In genomic region chr14:75126121-75126544, GRCh38 we compare ENCODE assay signal across 8 cellular contexts. TPM values are rescaled to one million over a fixed set of nuclear protein-coding genes. Genes with fewer than 3 reads are reported as not detected.
DNase-seq lines count a peak whose midpoint lies in the region; ATAC-seq and TF ChIP-seq lines count a peak whose summit lies in the region.

No MANE protein-coding gene starts in this region.

- WGBS in suprapubic skin = 2% methylated on average over 6 of the region's 6 CpGs

- DNase-seq in right atrium auricular region (ENCODE audit: low spot score) (no peak), Right ventricle myocardium superior (no peak), suprapubic skin (ENCODE audit: low spot score in 2 of 2) (no peak), NCI-H128 (lab: John Stamatoyannopoulos, UW; ENCODE audit: unreplicated experiment) (no peak), NCI-H69 (lab: John Stamatoyannopoulos, UW) (no peak), NCI-H1436 (lab: John Stamatoyannopoulos, UW) (no peak)
- no peak for DNase-seq in activated T-helper 1 cell treated with anti-CD3 and anti-CD28 coated beads, Interleukin-12 subunit alpha, Interleukin-12 subunit beta, Interleukin-2, Interleukin-4 antibody, amounts not matched to agents 30 ng/mL and 10 ng/mL and 1 ng/mL, durations not matched to agents 14 hours and 24 hours and 36 hours (ENCODE audit: low spot score)

- H3K36me3 Mint-ChIP-seq in activated T-helper 1 cell treated with anti-CD3 and anti-CD28 coated beads, Interleukin-12 subunit alpha, Interleukin-12 subunit beta, Interleukin-2, Interleukin-4 antibody, amounts not matched to agents 30 ng/mL and 10 ng/mL and 1 ng/mL, durations not matched to agents 14 hours and 24 hours and 36 hours (ENCODE audit: low read depth) = peaks cover 28% of the 10 kb centered on the region

- TF ChIP-seq POLR2A in suprapubic skin (IDR thresholded peaks at IDR 0.05) = no peak

- H3K4me1 ChIP-seq in right atrium auricular region (peaks cover 0 to 32% of the 10 kb centered on the region in 2 donors), suprapubic skin (peaks cover 42% of the 10 kb centered on the region)

- H3K4me1 Mint-ChIP-seq in activated T-helper 1 cell treated with anti-CD3 and anti-CD28 coated beads, Interleukin-12 subunit alpha, Interleukin-12 subunit beta, Interleukin-2, Interleukin-4 antibody, amounts not matched to agents 30 ng/mL and 10 ng/mL and 1 ng/mL, durations not matched to agents 14 hours and 24 hours and 36 hours (ENCODE audit: low read depth) = peaks cover 43% of the 10 kb centered on the region

- no peak for ATAC-seq in Right ventricle myocardium superior (ENCODE audit: poor library complexity)

- H3K4me3 ChIP-seq in right atrium auricular region = peak overlapping the region; percentile 75 to 77
- peak overlapping the region; percentile 82 for H3K4me3 ChIP-seq in iPS-18c (ENCODE audit: insufficient read depth, low read depth, low read length)
- H3K4me3 ChIP-seq in suprapubic skin = peak overlapping the region; percentile 69

- H3K27ac Mint-ChIP-seq in activated T-helper 1 cell treated with anti-CD3 and anti-CD28 coated beads, Interleukin-12 subunit alpha, Interleukin-12 subunit beta, Interleukin-2, Interleukin-4 antibody, amounts not matched to agents 30 ng/mL and 10 ng/mL and 1 ng/mL, durations not matched to agents 14 hours and 24 hours and 36 hours = peak overlapping the region; percentile 97

- H3K27ac ChIP-seq in right atrium auricular region (peak overlapping the region; percentile 94 to 96), suprapubic skin (peak overlapping the region; percentile 92)

- no peak for TF ChIP-seq EP300 in suprapubic skin (IDR thresholded peaks at IDR 0.05)

- H3K9me3 Mint-ChIP-seq in activated T-helper 1 cell treated with anti-CD3 and anti-CD28 coated beads, Interleukin-12 subunit alpha, Interleukin-12 subunit beta, Interleukin-2, Interleukin-4 antibody, amounts not matched to agents 30 ng/mL and 10 ng/mL and 1 ng/mL, durations not matched to agents 14 hours and 24 hours and 36 hours = no peaks in the 10 kb centered on the region

- H3K9me3 ChIP-seq in right atrium auricular region (no peaks in the 10 kb centered on the region), iPS-18c (ENCODE audit: control insufficient read depth, insufficient read depth, low read length) (no peaks in the 10 kb centered on the region), suprapubic skin (no peaks in the 10 kb centered on the region)

- H3K27me3 Mint-ChIP-seq in activated T-helper 1 cell treated with anti-CD3 and anti-CD28 coated beads, Interleukin-12 subunit alpha, Interleukin-12 subunit beta, Interleukin-2, Interleukin-4 antibody, amounts not matched to agents 30 ng/mL and 10 ng/mL and 1 ng/mL, durations not matched to agents 14 hours and 24 hours and 36 hours (ENCODE audit: insufficient read depth) = no peaks in the 10 kb centered on the region

- intact Hi-C loops in Right ventricle myocardium superior (cut with DNase I) = loop anchor here (5.0 kb wide), 1 partner anchor 361 kb away; no protein-coding TSS in a partner anchor
- intact Hi-C loops in activated T-helper 1 cell treated with anti-CD3 and anti-CD28 coated beads, Interleukin-12 subunit alpha, Interleukin-12 subunit beta, Interleukin-2, Interleukin-4 antibody, amounts not matched to agents 30 ng/mL and 10 ng/mL and 1 ng/mL, durations not matched to agents 14 hours and 24 hours and 36 hours (cut with micrococcal nuclease) = loop anchor here (2.0 to 5.0 kb wide), 6 partner anchors 57 to 535 kb away; partner anchors contain the start of genes DLST, ERG28, TTLL5 and YLPM1

- TF ChIP-seq CTCF in right atrium auricular region (IDR thresholded peaks at IDR 0.05) = no peak
- TF ChIP-seq CTCF in suprapubic skin (IDR thresholded peaks at IDR 0.05) = no peak

- peak overlapping the region; percentile 93 for H3K4me3 Mint-ChIP-seq in activated T-helper 1 cell treated with anti-CD3 and anti-CD28 coated beads, Interleukin-12 subunit alpha, Interleukin-12 subunit beta, Interleukin-2, Interleukin-4 antibody, amounts not matched to agents 30 ng/mL and 10 ng/mL and 1 ng/mL, durations not matched to agents 14 hours and 24 hours and 36 hours

- no peaks in the 10 kb centered on the region for H3K27me3 ChIP-seq in right atrium auricular region
- H3K27me3 ChIP-seq in suprapubic skin = no peaks in the 10 kb centered on the region

- peaks cover 3% of the 10 kb centered on the region for H3K36me3 ChIP-seq in right atrium auricular region
- no peaks in the 10 kb centered on the region for H3K36me3 ChIP-seq in suprapubic skin

RNA-seq across cellular contexts. Expression of gene NEK9, which starts 0.7 kb away (rescaled TPM):
- total RNA-seq in right atrium auricular region = 10 to 100 TPM; 45.7 to 49.2 TPM
- 109 TPM for total RNA-seq in Right ventricle myocardium superior
- total RNA-seq in activated T-helper 1 cell treated with anti-CD3 and anti-CD28 coated beads, Interleukin-12 subunit alpha, Interleukin-12 subunit beta, Interleukin-2, Interleukin-4 antibody, amounts not matched to agents 30 ng/mL and 10 ng/mL and 1 ng/mL, durations not matched to agents 14 hours and 24 hours and 36 hours = 76.8 and 77.0 TPM in 2 replicates
- total RNA-seq in suprapubic skin = 10 to 100 TPM; 22.2 to 58.3 (median 34.3) TPM

RNA-seq across cellular contexts. Expression of gene TMED10, which starts 50.3 kb away (rescaled TPM):
- total RNA-seq in right atrium auricular region (100 to 1,000 TPM; 261 to 325 TPM), Right ventricle myocardium superior (235 TPM), suprapubic skin (100 to 1,000 TPM; 123 to 235 (median 198) TPM)
- 195 and 204 TPM in 2 replicates for total RNA-seq in activated T-helper 1 cell treated with anti-CD3 and anti-CD28 coated beads, Interleukin-12 subunit alpha, Interleukin-12 subunit beta, Interleukin-2, Interleukin-4 antibody, amounts not matched to agents 30 ng/mL and 10 ng/mL and 1 ng/mL, durations not matched to agents 14 hours and 24 hours and 36 hours

RNA-seq across cellular contexts. Expression of gene ZC2HC1C, which starts 56.7 kb away (rescaled TPM):
- 10 to 100 TPM in 1 of 2 donors, 1 to 10 TPM in 1; 4.8 to 10.5 TPM for total RNA-seq in right atrium auricular region
- 11.3 TPM for total RNA-seq in Right ventricle myocardium superior
- 0.71 and 0.80 TPM in 2 replicates for total RNA-seq in activated T-helper 1 cell treated with anti-CD3 and anti-CD28 coated beads, Interleukin-12 subunit alpha, Interleukin-12 subunit beta, Interleukin-2, Interleukin-4 antibody, amounts not matched to agents 30 ng/mL and 10 ng/mL and 1 ng/mL, durations not matched to agents 14 hours and 24 hours and 36 hours
- 1 to 10 TPM in 2 of 4 donors, under 1 TPM in 2; 0.32 to 5.9 (median 1.2) TPM for total RNA-seq in suprapubic skin
